In the genomic region with DNA sequence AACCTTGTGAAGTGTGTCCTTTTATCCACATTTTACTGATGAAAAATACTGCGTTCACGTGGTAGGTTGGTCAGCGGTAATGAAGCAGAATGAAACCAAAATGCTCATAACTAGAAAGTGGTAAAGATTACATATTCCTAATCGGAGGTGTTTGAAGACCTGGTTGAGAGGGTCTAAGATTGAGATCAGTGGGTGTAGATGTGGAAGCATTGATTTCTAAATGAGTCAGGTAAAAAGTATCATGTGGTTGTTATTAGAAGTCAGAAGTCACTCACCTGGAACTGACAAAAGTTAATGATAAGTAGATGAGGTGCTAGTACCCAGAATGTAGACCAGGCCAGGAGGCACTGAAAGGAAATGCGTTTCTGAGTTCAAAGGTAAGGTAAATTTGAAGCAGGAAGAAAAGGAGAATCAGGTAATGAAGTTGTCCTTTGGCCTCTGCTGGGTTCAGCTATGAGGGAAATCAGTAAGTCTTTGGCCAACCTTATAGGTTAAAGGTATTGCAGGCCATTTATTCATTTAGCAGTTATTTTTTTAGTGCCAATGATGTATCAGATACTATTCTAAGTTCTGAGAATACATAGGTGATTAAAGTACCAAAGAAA, we compare ENCODE assay signal across 20 cellular contexts. TPM values are rescaled to one million over a fixed set of nuclear protein-coding genes. Genes with fewer than 3 reads are reported as not detected.
DNase-seq lines count a peak whose midpoint lies in the region; ATAC-seq and TF ChIP-seq lines count a peak whose summit lies in the region.
"Had no signal": no experiment of that assay in that cellular context is flagged by ENCODE, and none has a peak within 500 bp of the region (broad histone marks: within the 10 kb centered on the region; RNA-seq: fewer than 3 reads in every experiment).

No MANE protein-coding gene starts in this region.

- peak; percentile 82 for DNase-seq in renal cortical epithelial cell (ENCODE audit: low read depth)
- no peak for DNase-seq in activated naive CD8-positive, alpha-beta T cell treated with anti-CD3 and anti-CD28 coated beads, Interleukin-2, amount 50 U/mL, for 24 hours
- no peak for DNase-seq in brain microvascular endothelial cell
- DNase-seq in glutamatergic neuron, result no peak
- DNase-seq: activated CD4-positive, alpha-beta T cell treated with anti-CD3 and anti-CD28 coated beads for 48 hours; CD4-positive, CD25-positive, alpha-beta regulatory T cell; DND-41; hippocampal formation; NCI-H1048; NCI-H526; occipital lobe; SHP77; stimulated activated CD4-positive, alpha-beta T cell treated with anti-CD3 and anti-CD28 coated beads, Interleukin-12 subunit alpha, Interleukin-12 subunit beta, amount 100 ng/mL, for 4 hours; stimulated activated CD8-positive, alpha-beta memory T cell treated with anti-CD3 and anti-CD28 coated beads, Interleukin-4, amount 100 ng/mL, for 48 hours had no signal

- H3K27me3 Mint-ChIP-seq in activated naive CD8-positive, alpha-beta T cell treated with anti-CD3 and anti-CD28 coated beads, Interleukin-2, amount 50 U/mL, for 24 hours, result no peaks in the 10 kb centered on the region
- no peaks in the 10 kb centered on the region for H3K27me3 Mint-ChIP-seq in glutamatergic neuron (ENCODE audit: unreplicated experiment)
- H3K27me3 Mint-ChIP-seq: CD4-positive, CD25-positive, alpha-beta regulatory T cell had no signal

- no peaks in the 10 kb centered on the region for H3K36me3 ChIP-seq in brain microvascular endothelial cell (replicated peaks)

- peaks cover 4% of the 10 kb centered on the region for H3K9me3 Mint-ChIP-seq in activated naive CD8-positive, alpha-beta T cell treated with anti-CD3 and anti-CD28 coated beads, Interleukin-2, amount 50 U/mL, for 24 hours
- H3K9me3 Mint-ChIP-seq in glutamatergic neuron (ENCODE audit: unreplicated experiment), result no peaks in the 10 kb centered on the region

- in situ Hi-C loops in brain microvascular endothelial cell (cut with HindIII; ENCODE audit: low pct_ligation_motif_present, low sequenced_read_pairs), result no loop called here

- no peak overlapping the region for H3K27ac Mint-ChIP-seq in activated naive CD8-positive, alpha-beta T cell treated with anti-CD3 and anti-CD28 coated beads, Interleukin-2, amount 50 U/mL, for 24 hours
- no peak overlapping the region for H3K27ac Mint-ChIP-seq in glutamatergic neuron (ENCODE audit: unreplicated experiment)
- H3K27ac Mint-ChIP-seq: activated T-helper 2 cell treated with anti-CD3 and anti-CD28 coated beads, Interferon-gamma antibody, Interleukin-2, Interleukin-4, amounts not matched to agents 10 μg/mL and 5 μg/mL and 100 μg/mL, durations not matched to agents 14 hours and 24 hours and 36 hours; CD4-positive, CD25-positive, alpha-beta regulatory T cell had no signal

- ATAC-seq in GM18868 (IDR thresholded peaks at IDR 0.05; ENCODE audit: unreplicated experiment) (peak; percentile 58), HG02759 (IDR thresholded peaks at IDR 0.05; ENCODE audit: unreplicated experiment) (peak; percentile 82), HG03571 (IDR thresholded peaks at IDR 0.05; ENCODE audit: unreplicated experiment) (peak; percentile 61)
- ATAC-seq in activated naive CD8-positive, alpha-beta T cell treated with anti-CD3 and anti-CD28 coated beads, Interleukin-2, amount 50 U/mL, for 24 hours, result no peak

- no peaks in the 10 kb centered on the region for H3K36me3 Mint-ChIP-seq in activated naive CD8-positive, alpha-beta T cell treated with anti-CD3 and anti-CD28 coated beads, Interleukin-2, amount 50 U/mL, for 24 hours (ENCODE audit: low read depth)
- H3K36me3 Mint-ChIP-seq in glutamatergic neuron (ENCODE audit: unreplicated experiment), result no peaks in the 10 kb centered on the region
- H3K36me3 Mint-ChIP-seq: CD4-positive, CD25-positive, alpha-beta regulatory T cell had no signal

- H3K4me3 ChIP-seq in brain microvascular endothelial cell (ENCODE audit: low read depth, low read length), result no peak overlapping the region
- H3K4me3 ChIP-seq: coronary artery had no signal

- H3K4me1 Mint-ChIP-seq in activated naive CD8-positive, alpha-beta T cell treated with anti-CD3 and anti-CD28 coated beads, Interleukin-2, amount 50 U/mL, for 24 hours, result no peaks in the 10 kb centered on the region
- H3K4me1 Mint-ChIP-seq in glutamatergic neuron (ENCODE audit: low read depth, unreplicated experiment), result no peaks in the 10 kb centered on the region
- H3K4me1 Mint-ChIP-seq: CD4-positive, CD25-positive, alpha-beta regulatory T cell had no signal

- TF ChIP-seq CTCF in brain microvascular endothelial cell (IDR thresholded peaks at IDR 0.05; ENCODE audit: low read depth, low read length, missing control alignments), result no peak
- no peak for TF ChIP-seq CTCF in glutamatergic neuron (IDR thresholded peaks at IDR 0.05; ENCODE audit: partially characterized antibody, unreplicated experiment)

- no peak overlapping the region for H3K27ac ChIP-seq in brain microvascular endothelial cell
- H3K27ac ChIP-seq: coronary artery had no signal

- no peaks in the 10 kb centered on the region for H3K27me3 ChIP-seq in brain microvascular endothelial cell (replicated peaks)

- no peak overlapping the region for H3K4me3 Mint-ChIP-seq in activated naive CD8-positive, alpha-beta T cell treated with anti-CD3 and anti-CD28 coated beads, Interleukin-2, amount 50 U/mL, for 24 hours
- H3K4me3 Mint-ChIP-seq in glutamatergic neuron (ENCODE audit: unreplicated experiment), result no peak overlapping the region
- H3K4me3 Mint-ChIP-seq: CD4-positive, CD25-positive, alpha-beta regulatory T cell had no signal

RNA-seq across cellular contexts. Expression of gene FAM83B, which starts 31.2 kb away (rescaled TPM):
- 13.5 and 17.2 TPM in 2 replicates for total RNA-seq in renal cortical epithelial cell
- not detected for total RNA-seq in glutamatergic neuron (ENCODE audit: unreplicated experiment)
- total RNA-seq: activated T-helper 2 cell treated with anti-CD3 and anti-CD28 coated beads, Interferon-gamma antibody, Interleukin-2, Interleukin-4, amounts not matched to agents 10 μg/mL and 5 μg/mL and 100 μg/mL, durations not matched to agents 14 hours and 24 hours and 36 hours; CD4-positive, CD25-positive, alpha-beta regulatory T cell; lung microvascular endothelial cell had no signal

Comparison
In these comparisons a context has a peak if more than half of its experiments do, and no peak if none do; other contexts are left out.
1. RNA of gene FAM83B, which starts 31.2 kb away (total RNA-seq): 13.5 to 17.2 TPM in renal cortical epithelial cell; not detected in glutamatergic neuron (single experiment); every median in the first group is over 10 times any median in the second.